Comparison of ENCODE assay signal across 1 cellular context in the genomic region with DNA sequence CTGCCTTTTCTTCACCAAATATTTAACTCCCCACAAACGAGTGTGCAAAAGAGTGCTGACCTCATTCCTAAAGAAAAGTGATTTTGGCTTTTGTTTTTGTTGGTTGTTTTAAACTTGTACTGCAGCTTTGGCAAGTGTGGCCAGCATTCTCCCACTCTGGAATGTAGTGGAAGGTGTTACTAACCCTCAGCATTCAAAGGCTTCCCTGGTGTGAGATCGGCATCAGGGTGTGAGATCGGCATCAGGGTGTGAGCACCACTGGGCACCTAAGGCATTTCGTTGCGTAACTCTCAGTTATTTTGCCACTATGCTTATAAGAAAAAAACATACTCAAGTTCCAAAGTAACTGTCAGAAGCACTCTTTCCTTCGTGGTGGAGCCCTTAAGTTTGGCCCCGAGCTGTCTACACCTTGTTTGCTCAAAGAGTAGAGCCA.
TF ChIP-seq lines count a peak whose summit lies in the region.

No MANE protein-coding gene starts in this region.

TF ChIP-seq in GM23338, 12 proteins besides CTCF, POLR2A, EP300 and RAD21 (continued from another document):
- no peak for TF ChIP-seq REST (IDR thresholded peaks at IDR 0.05; ENCODE audit: unreplicated experiment)
- no peak for TF ChIP-seq ZNF114 (CRISPR knock-in tag; IDR thresholded peaks at IDR 0.05)
